Comparison of ENCODE assay signal across 9 cellular contexts in the genomic region with DNA sequence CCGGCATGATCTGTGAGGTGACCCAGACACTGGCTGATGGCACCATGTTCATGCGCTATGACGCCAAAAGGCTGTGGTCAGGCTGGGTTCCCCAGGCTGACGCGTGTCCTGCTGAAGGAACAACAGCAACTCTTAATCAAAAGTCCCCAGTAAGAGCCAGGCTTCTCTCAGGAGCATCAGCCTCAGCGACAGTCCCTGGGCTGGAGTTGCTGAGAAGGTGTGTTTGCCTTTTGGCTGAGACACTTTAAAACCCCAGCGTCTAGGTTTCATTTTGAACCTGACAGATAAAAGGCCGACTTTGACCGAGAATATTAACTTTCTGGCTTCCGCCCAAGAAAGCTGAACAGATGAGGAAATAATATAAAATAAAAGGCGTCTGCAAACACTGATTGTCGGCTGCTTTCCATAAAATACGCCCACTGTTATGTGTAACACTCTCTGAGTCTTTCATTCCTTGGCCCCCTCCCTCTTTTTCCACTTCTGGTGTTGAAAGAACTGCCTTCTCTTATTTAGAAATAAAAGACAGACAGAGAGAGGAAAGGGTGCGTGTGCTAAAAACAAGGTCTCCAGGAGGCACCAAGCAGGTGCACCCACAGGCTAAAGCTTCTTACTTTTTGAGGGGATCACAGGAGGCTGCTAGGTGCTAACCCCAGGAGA.
A peak's percentile ranks its signal among the peaks of the same experiment; 100 is the strongest.
DNase-seq lines count a peak whose midpoint lies in the region; ATAC-seq and TF ChIP-seq lines count a peak whose summit lies in the region.
"Had no signal": no experiment of that assay in that cellular context is flagged by ENCODE, and none has a peak within 500 bp of the region (broad histone marks: within the 10 kb centered on the region; RNA-seq: fewer than 3 reads in every experiment).

No MANE protein-coding gene starts in this region.

- no peak overlapping the region for H3K4me3 Mint-ChIP-seq in endodermal cell

- H3K9ac ChIP-seq in endodermal cell (ENCODE audit: extremely low read depth, low read length, poor library complexity, severe bottlenecking): no peak overlapping the region

- peaks cover 48% of the 10 kb centered on the region for H3K9me3 Mint-ChIP-seq in endodermal cell

- no peak for TF ChIP-seq CTCF in endodermal cell (conservative IDR thresholded peaks at IDR 0.05)

- H3K4me1 ChIP-seq in esophagus (ENCODE audit: control insufficient read depth in 2 of 2, insufficient read depth in 2 of 2, low read length in 1 of 2) (peaks cover 0 to 4% of the 10 kb centered on the region in 2 donors), endodermal cell (ENCODE audit: control insufficient read depth, insufficient read depth, low read length) (no peaks in the 10 kb centered on the region)

- 6 to 31% methylated on average over 14 of the region's 14 CpGs for WGBS in esophagus, 2 donors
- WGBS in endodermal cell (ENCODE audit: insufficient coverage in 1 of 2, insufficient read length in 1 of 2), 2 experiments: 88% methylated on average over 14 of the region's 14 CpGs; no CpG with 5 or more reads in 1 of the 2 experiments

- peak; percentile 8 for DNase-seq in NCI-H2029 treated with DMSO at 0.1 percent for 48 hours (lab: John Stamatoyannopoulos, UW)
- DNase-seq in NCI-H2029 (lab: John Stamatoyannopoulos, UW): no peak
- DNase-seq in stimulated activated naive CD4-positive, alpha-beta T cell treated with Interleukin-2 at 50 U/mL for 16 hours (lab: John Stamatoyannopoulos, UW): peak; percentile 3
- DNase-seq in NCI-H82 treated with DMSO at 0.1 percent for 48 hours (lab: John Stamatoyannopoulos, UW; ENCODE audit: unreplicated experiment): no peak
- DNase-seq in endodermal cell: no peak

- peak; percentile 78 to 84 for ATAC-seq in activated CD4-positive, CD25-positive, alpha-beta regulatory T cell treated with anti-CD3 and anti-CD28 coated beads, Interleukin-2, amount 50 U/mL, for 24 hours
- no peak for ATAC-seq in GM21360 (IDR thresholded peaks at IDR 0.05; ENCODE audit: unreplicated experiment)

- no peaks in the 10 kb centered on the region for H3K27me3 Mint-ChIP-seq in endodermal cell (ENCODE audit: insufficient read depth)

- H3K9me3 ChIP-seq in esophagus (ENCODE audit: control insufficient read depth in 2 of 2, insufficient read depth in 1 of 2, low read depth in 1 of 2, low read length in 1 of 2) (no peaks in the 10 kb centered on the region), endodermal cell (ENCODE audit: control insufficient read depth, low read length) (no peaks in the 10 kb centered on the region)

- peak overlapping the region; percentile 54 to 66 for H3K27ac ChIP-seq in esophagus (ENCODE audit: low read depth in 2 of 2, low read length in 1 of 2)
- no peak overlapping the region for H3K27ac ChIP-seq in endodermal cell (ENCODE audit: low read depth, low read length)

- H3K4me3 ChIP-seq in esophagus (ENCODE audit: low read depth in 1 of 2, low read length in 2 of 2) (no peak overlapping the region), endodermal cell (ENCODE audit: low read length) (no peak overlapping the region)
- H3K4me3 ChIP-seq: skin epidermis had no signal

- H3K36me3 ChIP-seq in esophagus (ENCODE audit: control insufficient read depth in 2 of 2, insufficient read depth in 2 of 2, low read length in 1 of 2) (no peaks in the 10 kb centered on the region), endodermal cell (ENCODE audit: control insufficient read depth, insufficient read depth, low read length) (no peaks in the 10 kb centered on the region)

- H3K27me3 ChIP-seq in esophagus (ENCODE audit: control insufficient read depth in 1 of 2, insufficient read depth in 2 of 2, low read length in 2 of 2) (peaks cover 0 to 6% of the 10 kb centered on the region in 2 donors), endodermal cell (ENCODE audit: control insufficient read depth, insufficient read depth, low read length, poor library complexity, severe bottlenecking) (no peaks in the 10 kb centered on the region)

- H3K27ac Mint-ChIP-seq in endodermal cell: no peak overlapping the region

- no peaks in the 10 kb centered on the region for H3K4me1 Mint-ChIP-seq in endodermal cell

- H3K36me3 Mint-ChIP-seq in endodermal cell (ENCODE audit: low read depth): no peaks in the 10 kb centered on the region

Comparison
In these comparisons a context has a peak if more than half of its experiments do, and no peak if none do; other contexts are left out.
1. DNase-seq: peak in NCI-H2029 treated with DMSO at 0.1 percent for 48 hours (single experiment) and stimulated activated naive CD4-positive, alpha-beta T cell treated with Interleukin-2 at 50 U/mL for 16 hours (single experiment); none in NCI-H2029 (single experiment), NCI-H82 treated with DMSO at 0.1 percent for 48 hours (single experiment) and endodermal cell (single experiment).